In genomic region chr2:191350826-191351225, GRCh38 we compare ENCODE assay signal across 1 cellular context.
A peak's percentile ranks its signal among the peaks of the same experiment; 100 is the strongest.
TF ChIP-seq lines count a peak whose summit lies in the region.

No MANE protein-coding gene starts in this region.

TF ChIP-seq in IMR-90, 13 proteins besides CTCF, POLR2A, EP300 and RAD21 (continued from another document):
- TF ChIP-seq MXI1 (IDR thresholded peaks at IDR 0.05; ENCODE audit: borderline replicate concordance, low read depth, low read length) (no peak), NFE2L2 (IDR thresholded peaks at IDR 0.05; ENCODE audit: low read depth, low read length) (peak; percentile 55), MAZ (IDR thresholded peaks at IDR 0.05; ENCODE audit: borderline replicate concordance, low read depth, low read length) (no peak), BHLHE40 (IDR thresholded peaks at IDR 0.05; ENCODE audit: low read depth, low read length) (no peak), CHD1 (IDR thresholded peaks at IDR 0.05; ENCODE audit: low read depth, low read length) (no peak), SMC3 (IDR thresholded peaks at IDR 0.05; ENCODE audit: low read depth, low read length) (no peak), USF2 (IDR thresholded peaks at IDR 0.05; ENCODE audit: low read depth, low read length) (no peak), RCOR1 (IDR thresholded peaks at IDR 0.05; ENCODE audit: insufficient replicate concordance, low read length) (no peak)
